1 cellular context compared by ENCODE assay signal in the genomic region with DNA sequence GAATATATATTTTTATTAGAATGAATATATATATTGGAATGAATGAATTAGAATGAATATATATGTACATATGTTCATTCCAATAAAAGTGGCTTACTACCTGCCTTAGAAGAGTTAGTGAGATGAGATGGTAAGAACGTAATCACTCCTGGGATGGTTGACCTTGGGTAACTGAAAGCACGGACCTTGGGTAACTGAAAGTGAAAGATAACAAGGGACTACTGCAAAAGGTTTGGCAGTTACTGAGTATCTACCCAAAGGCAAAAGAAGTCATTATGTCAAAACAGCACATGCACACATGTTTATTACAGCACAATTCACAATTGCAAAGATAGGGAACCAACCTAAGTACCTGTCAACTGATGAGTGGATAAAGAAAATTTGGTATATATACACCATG.
TF ChIP-seq lines count a peak whose summit lies in the region.

No MANE protein-coding gene starts in this region.

TF ChIP-seq in IMR-90, 13 proteins besides CTCF, POLR2A, EP300 and RAD21 (continued from another document):
- TF ChIP-seq, protein P1, sequence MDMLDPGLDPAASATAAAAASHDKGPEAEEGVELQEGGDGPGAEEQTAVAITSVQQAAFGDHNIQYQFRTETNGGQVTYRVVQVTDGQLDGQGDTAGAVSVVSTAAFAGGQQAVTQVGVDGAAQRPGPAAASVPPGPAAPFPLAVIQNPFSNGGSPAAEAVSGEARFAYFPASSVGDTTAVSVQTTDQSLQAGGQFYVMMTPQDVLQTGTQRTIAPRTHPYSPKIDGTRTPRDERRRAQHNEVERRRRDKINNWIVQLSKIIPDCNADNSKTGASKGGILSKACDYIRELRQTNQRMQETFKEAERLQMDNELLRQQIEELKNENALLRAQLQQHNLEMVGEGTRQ (IDR thresholded peaks at IDR 0.05; ENCODE audit: low read depth, low read length): no peak
